Comparison of ENCODE assay signal across 1 cellular context in the genomic region with DNA sequence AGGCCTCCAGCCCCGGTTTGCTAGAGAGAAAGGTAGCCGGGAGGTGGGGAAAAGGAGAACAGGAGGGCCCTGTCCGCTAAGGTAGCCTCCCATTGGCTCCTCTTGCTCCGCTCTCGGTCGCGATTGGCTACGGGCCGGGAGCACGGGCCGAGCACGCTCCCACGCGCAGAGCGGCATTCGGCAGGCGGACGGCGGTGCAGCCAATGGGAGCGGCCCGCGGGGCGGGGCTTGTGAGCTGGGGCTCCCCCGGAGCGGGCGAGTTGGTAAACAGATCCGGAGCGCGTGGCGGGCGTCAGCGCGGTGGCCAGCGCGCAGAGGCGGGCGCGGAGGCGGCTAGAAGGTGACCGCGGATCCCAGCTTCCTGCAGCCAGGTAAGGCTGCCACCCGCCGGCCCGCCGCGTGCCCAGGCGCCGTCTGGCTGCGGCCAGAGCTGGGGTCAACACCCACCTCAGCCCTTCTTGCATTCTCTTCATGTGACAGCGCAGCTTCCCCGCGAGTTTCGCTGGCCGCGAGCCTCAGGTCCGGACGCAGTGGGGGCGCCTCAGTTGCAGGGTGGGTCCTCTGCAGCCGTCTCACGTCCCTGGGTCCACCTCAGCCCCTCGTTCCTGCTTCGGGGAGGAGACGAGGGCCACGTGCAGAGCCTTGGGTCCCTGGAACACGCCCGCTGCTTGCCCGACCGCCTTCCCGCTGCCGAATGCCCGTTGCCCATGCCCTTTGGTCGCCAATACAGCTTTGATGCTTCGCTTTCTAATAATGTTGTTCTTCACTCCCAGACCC.
TF ChIP-seq lines count a peak whose summit lies in the region.

TSS of gene COQ8A (plus strand) at position 266 of the 777 bp plus-strand sequence. CDS start 21,092 bp downstream, outside the sequence.

TF ChIP-seq in GM12878, 131 proteins besides CTCF, POLR2A, EP300 and RAD21 (continued from another document and continues in another):
- no peak for TF ChIP-seq ASH2L (IDR thresholded peaks at IDR 0.05; ENCODE audit: borderline replicate concordance, low read depth)
- TF ChIP-seq CBX5 (IDR thresholded peaks at IDR 0.05; ENCODE audit: low read depth): no peak
- TF ChIP-seq CHD4 (IDR thresholded peaks at IDR 0.05): no peak
- no peak for TF ChIP-seq NR2C1 (IDR thresholded peaks at IDR 0.05)
- TF ChIP-seq NBN (IDR thresholded peaks at IDR 0.05): no peak; the same call in 1 of the 2 replicates
- no peak for TF ChIP-seq BMI1 (IDR thresholded peaks at IDR 0.05; ENCODE audit: borderline replicate concordance)
- no peak for TF ChIP-seq BCL11A (IDR thresholded peaks at IDR 0.05; ENCODE audit: low read depth, low read length)
- TF ChIP-seq FOS (IDR thresholded peaks at IDR 0.05; ENCODE audit: borderline replicate concordance, extremely low read depth, insufficient read length): peak; percentile 97
- no peak for TF ChIP-seq NFIC (IDR thresholded peaks at IDR 0.05; ENCODE audit: low read depth, low read length)
- TF ChIP-seq JUND (IDR thresholded peaks at IDR 0.05; ENCODE audit: low read depth, low read length): no peak
- no peak for TF ChIP-seq KAT2A (conservative IDR thresholded peaks at IDR 0.05; ENCODE audit: control insufficient read depth, low read depth, low read length)
- TF ChIP-seq ZZZ3 (IDR thresholded peaks at IDR 0.05; ENCODE audit: control insufficient read depth, insufficient read length, low read depth): no peak
- TF ChIP-seq SP1 (IDR thresholded peaks at IDR 0.05; ENCODE audit: low read depth, low read length): peak; percentile 99
- no peak for TF ChIP-seq RB1 (IDR thresholded peaks at IDR 0.05; ENCODE audit: borderline replicate concordance)
- TF ChIP-seq, protein P1, sequence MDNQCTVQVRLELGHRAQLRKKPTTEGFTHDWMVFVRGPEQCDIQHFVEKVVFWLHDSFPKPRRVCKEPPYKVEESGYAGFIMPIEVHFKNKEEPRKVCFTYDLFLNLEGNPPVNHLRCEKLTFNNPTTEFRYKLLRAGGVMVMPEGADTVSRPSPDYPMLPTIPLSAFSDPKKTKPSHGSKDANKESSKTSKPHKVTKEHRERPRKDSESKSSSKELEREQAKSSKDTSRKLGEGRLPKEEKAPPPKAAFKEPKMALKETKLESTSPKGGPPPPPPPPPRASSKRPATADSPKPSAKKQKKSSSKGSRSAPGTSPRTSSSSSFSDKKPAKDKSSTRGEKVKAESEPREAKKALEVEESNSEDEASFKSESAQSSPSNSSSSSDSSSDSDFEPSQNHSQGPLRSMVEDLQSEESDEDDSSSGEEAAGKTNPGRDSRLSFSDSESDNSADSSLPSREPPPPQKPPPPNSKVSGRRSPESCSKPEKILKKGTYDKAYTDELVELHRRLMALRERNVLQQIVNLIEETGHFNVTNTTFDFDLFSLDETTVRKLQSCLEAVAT (IDR thresholded peaks at IDR 0.05): no peak
- 0 out of 4 replicates have a peak, but pooled peaks of 1 of the 2 experiments have one; percentile 32 for TF ChIP-seq IKZF2 (IDR thresholded peaks at IDR 0.05)
- no peak for TF ChIP-seq ATF3 (IDR thresholded peaks at IDR 0.05; ENCODE audit: borderline replicate concordance, extremely low read depth, low read depth, low read length)
- no peak for TF ChIP-seq RELA (IDR thresholded peaks at IDR 0.05; ENCODE audit: borderline replicate concordance, partially characterized antibody)
- TF ChIP-seq SMAD5 (IDR thresholded peaks at IDR 0.05; ENCODE audit: low read depth): no peak
- TF ChIP-seq NRF1 (conservative IDR thresholded peaks at IDR 0.05; ENCODE audit: low read depth, low read length): no peak
- TF ChIP-seq MEF2B (IDR thresholded peaks at IDR 0.05; ENCODE audit: partially characterized antibody, poor library complexity, severe bottlenecking): no peak
- TF ChIP-seq IRF4 (IDR thresholded peaks at IDR 0.05; ENCODE audit: low read depth, low read length): no peak
- TF ChIP-seq E2F4 (IDR thresholded peaks at IDR 0.05; ENCODE audit: low read depth, low read length): no peak
- no peak for TF ChIP-seq YY1 (IDR thresholded peaks at IDR 0.05; ENCODE audit: low read depth, low read length)
- peak; percentile 88 for TF ChIP-seq LARP7 (IDR thresholded peaks at IDR 0.05)
- TF ChIP-seq ETV6 (conservative IDR thresholded peaks at IDR 0.05 in 1 of 2, IDR thresholded peaks at IDR 0.05 in 1 of 2; ENCODE audit: borderline replicate concordance in 1 of 2, low read depth in 1 of 2): no peak
- no peak; the same call in 1 of the 2 replicates for TF ChIP-seq ZNF207 (IDR thresholded peaks at IDR 0.05; ENCODE audit: borderline replicate concordance)
- TF ChIP-seq SPI1 (IDR thresholded peaks at IDR 0.05; ENCODE audit: borderline replicate concordance, insufficient read depth, low read depth, low read length): peak; percentile 54
- no peak for TF ChIP-seq WRNIP1 (IDR thresholded peaks at IDR 0.05; ENCODE audit: borderline replicate concordance, low read depth, low read length)
- 0 out of 2 replicates have a peak, but pooled peaks have one; percentile 58 for TF ChIP-seq SMARCA5 (IDR thresholded peaks at IDR 0.05)
- no peak for TF ChIP-seq PAX8 (IDR thresholded peaks at IDR 0.05)
- TF ChIP-seq, protein P2, sequence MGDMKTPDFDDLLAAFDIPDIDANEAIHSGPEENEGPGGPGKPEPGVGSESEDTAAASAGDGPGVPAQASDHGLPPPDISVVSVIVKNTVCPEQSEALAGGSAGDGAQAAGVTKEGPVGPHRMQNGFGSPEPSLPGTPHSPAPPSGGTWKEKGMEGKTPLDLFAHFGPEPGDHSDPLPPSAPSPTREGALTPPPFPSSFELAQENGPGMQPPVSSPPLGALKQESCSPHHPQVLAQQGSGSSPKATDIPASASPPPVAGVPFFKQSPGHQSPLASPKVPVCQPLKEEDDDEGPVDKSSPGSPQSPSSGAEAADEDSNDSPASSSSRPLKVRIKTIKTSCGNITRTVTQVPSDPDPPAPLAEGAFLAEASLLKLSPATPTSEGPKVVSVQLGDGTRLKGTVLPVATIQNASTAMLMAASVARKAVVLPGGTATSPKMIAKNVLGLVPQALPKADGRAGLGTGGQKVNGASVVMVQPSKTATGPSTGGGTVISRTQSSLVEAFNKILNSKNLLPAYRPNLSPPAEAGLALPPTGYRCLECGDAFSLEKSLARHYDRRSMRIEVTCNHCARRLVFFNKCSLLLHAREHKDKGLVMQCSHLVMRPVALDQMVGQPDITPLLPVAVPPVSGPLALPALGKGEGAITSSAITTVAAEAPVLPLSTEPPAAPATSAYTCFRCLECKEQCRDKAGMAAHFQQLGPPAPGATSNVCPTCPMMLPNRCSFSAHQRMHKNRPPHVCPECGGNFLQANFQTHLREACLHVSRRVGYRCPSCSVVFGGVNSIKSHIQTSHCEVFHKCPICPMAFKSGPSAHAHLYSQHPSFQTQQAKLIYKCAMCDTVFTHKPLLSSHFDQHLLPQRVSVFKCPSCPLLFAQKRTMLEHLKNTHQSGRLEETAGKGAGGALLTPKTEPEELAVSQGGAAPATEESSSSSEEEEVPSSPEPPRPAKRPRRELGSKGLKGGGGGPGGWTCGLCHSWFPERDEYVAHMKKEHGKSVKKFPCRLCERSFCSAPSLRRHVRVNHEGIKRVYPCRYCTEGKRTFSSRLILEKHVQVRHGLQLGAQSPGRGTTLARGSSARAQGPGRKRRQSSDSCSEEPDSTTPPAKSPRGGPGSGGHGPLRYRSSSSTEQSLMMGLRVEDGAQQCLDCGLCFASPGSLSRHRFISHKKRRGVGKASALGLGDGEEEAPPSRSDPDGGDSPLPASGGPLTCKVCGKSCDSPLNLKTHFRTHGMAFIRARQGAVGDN (IDR thresholded peaks at IDR 0.05): peak; percentile 33; the same call in 1 of the 2 replicates
- no peak for TF ChIP-seq MYB (IDR thresholded peaks at IDR 0.05; ENCODE audit: borderline replicate concordance, low read depth, low read length)
- TF ChIP-seq RBBP5 (conservative IDR thresholded peaks at IDR 0.05): no peak
- TF ChIP-seq ZNF622 (IDR thresholded peaks at IDR 0.05): no peak
- TF ChIP-seq EGR1 (IDR thresholded peaks at IDR 0.05; ENCODE audit: borderline replicate concordance in 1 of 2, low read depth in 2 of 2, low read length in 2 of 2): peak in 1 of 2 experiments; percentile 54; a peak in 1 of 3 replicates
- TF ChIP-seq SREBF1 (IDR thresholded peaks at IDR 0.05; ENCODE audit: low read length): no peak
- TF ChIP-seq, protein P3, sequence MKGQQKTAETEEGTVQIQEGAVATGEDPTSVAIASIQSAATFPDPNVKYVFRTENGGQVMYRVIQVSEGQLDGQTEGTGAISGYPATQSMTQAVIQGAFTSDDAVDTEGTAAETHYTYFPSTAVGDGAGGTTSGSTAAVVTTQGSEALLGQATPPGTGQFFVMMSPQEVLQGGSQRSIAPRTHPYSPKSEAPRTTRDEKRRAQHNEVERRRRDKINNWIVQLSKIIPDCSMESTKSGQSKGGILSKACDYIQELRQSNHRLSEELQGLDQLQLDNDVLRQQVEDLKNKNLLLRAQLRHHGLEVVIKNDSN (IDR thresholded peaks at IDR 0.05; ENCODE audit: borderline replicate concordance, extremely low read length, insufficient read depth, low read depth, low read length): no peak
- no peak for TF ChIP-seq BRCA1 (IDR thresholded peaks at IDR 0.05; ENCODE audit: low read depth, low read length)
- no peak; the same call in 1 of the 2 replicates for TF ChIP-seq MXI1 (IDR thresholded peaks at IDR 0.05; ENCODE audit: low read depth, low read length)
- TF ChIP-seq, protein P4, sequence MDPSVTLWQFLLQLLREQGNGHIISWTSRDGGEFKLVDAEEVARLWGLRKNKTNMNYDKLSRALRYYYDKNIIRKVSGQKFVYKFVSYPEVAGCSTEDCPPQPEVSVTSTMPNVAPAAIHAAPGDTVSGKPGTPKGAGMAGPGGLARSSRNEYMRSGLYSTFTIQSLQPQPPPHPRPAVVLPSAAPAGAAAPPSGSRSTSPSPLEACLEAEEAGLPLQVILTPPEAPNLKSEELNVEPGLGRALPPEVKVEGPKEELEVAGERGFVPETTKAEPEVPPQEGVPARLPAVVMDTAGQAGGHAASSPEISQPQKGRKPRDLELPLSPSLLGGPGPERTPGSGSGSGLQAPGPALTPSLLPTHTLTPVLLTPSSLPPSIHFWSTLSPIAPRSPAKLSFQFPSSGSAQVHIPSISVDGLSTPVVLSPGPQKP (IDR thresholded peaks at IDR 0.05; ENCODE audit: low read depth, low read length): no peak
- TF ChIP-seq SKIL (IDR thresholded peaks at IDR 0.05; ENCODE audit: low read depth, poor library complexity, severe bottlenecking): no peak
- TF ChIP-seq IKZF1 (conservative IDR thresholded peaks at IDR 0.05): peak; percentile 32
- no peak for TF ChIP-seq SRF (IDR thresholded peaks at IDR 0.05; ENCODE audit: low read depth in 2 of 2, low read length in 2 of 2)
- TF ChIP-seq CREM (IDR thresholded peaks at IDR 0.05; ENCODE audit: low read depth): peak; percentile 60; the same call in 1 of the 2 replicates
- TF ChIP-seq RFX5 (IDR thresholded peaks at IDR 0.05; ENCODE audit: low read depth, low read length): peak; percentile 86
- TF ChIP-seq POU2F2 (IDR thresholded peaks at IDR 0.05; ENCODE audit: borderline replicate concordance, low read depth, low read length): no peak; the same call in 2 of the 3 replicates
- no peak for TF ChIP-seq KLF5 (IDR thresholded peaks at IDR 0.05; ENCODE audit: partially characterized antibody)
- no peak for TF ChIP-seq ZBTB40 (IDR thresholded peaks at IDR 0.05; ENCODE audit: borderline replicate concordance)
- TF ChIP-seq SIX5 (IDR thresholded peaks at IDR 0.05; ENCODE audit: low read depth, low read length, severe bottlenecking): no peak
- TF ChIP-seq RCOR1 (conservative IDR thresholded peaks at IDR 0.05; ENCODE audit: low read depth, low read length): no peak
